2 cellular contexts compared by ENCODE assay signal in the genomic region with DNA sequence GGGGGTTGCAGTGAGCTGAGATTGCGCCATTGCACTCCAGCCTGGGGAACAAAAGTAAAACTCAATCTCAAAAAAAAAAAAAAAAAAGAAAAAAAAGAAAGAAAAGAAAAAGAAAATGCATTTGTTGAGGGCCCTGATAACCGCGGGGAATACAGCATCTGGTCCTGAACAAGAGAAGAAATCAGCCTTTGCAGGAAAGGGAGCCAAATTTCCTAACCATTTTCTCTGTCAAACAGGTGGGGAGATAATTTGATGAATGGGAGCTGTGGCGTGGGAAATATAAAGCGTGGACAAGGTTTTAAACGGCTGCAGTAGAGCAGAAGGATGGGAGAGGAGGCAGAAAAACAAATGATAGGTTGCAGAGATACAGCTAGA.
TF ChIP-seq lines count a peak whose summit lies in the region.

No MANE protein-coding gene starts in this region.

TF ChIP-seq in SK-N-SH, 30 proteins besides CTCF, POLR2A, EP300 and RAD21 (continued from another document):
- TF ChIP-seq EZH2phosphoT487 (IDR thresholded peaks at IDR 0.05; ENCODE audit: borderline replicate concordance, low read depth) (no peak), POLR2AphosphoS5 (IDR thresholded peaks at IDR 0.05; ENCODE audit: low read depth, low read length) (no peak), SMC3 (IDR thresholded peaks at IDR 0.05; ENCODE audit: low read depth, low read length) (no peak)
- TF ChIP-seq, protein P1, sequence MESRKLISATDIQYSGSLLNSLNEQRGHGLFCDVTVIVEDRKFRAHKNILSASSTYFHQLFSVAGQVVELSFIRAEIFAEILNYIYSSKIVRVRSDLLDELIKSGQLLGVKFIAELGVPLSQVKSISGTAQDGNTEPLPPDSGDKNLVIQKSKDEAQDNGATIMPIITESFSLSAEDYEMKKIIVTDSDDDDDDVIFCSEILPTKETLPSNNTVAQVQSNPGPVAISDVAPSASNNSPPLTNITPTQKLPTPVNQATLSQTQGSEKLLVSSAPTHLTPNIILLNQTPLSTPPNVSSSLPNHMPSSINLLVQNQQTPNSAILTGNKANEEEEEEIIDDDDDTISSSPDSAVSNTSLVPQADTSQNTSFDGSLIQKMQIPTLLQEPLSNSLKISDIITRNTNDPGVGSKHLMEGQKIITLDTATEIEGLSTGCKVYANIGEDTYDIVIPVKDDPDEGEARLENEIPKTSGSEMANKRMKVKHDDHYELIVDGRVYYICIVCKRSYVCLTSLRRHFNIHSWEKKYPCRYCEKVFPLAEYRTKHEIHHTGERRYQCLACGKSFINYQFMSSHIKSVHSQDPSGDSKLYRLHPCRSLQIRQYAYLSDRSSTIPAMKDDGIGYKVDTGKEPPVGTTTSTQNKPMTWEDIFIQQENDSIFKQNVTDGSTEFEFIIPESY (IDR thresholded peaks at IDR 0.05; ENCODE audit: borderline replicate concordance, low read depth): no peak

TF ChIP-seq in SK-N-SH treated with all-trans-retinoic acid at 6 μM for 48 hours, 23 proteins besides CTCF, POLR2A, EP300 and RAD21 (continued from another document):
- TF ChIP-seq, protein P2, sequence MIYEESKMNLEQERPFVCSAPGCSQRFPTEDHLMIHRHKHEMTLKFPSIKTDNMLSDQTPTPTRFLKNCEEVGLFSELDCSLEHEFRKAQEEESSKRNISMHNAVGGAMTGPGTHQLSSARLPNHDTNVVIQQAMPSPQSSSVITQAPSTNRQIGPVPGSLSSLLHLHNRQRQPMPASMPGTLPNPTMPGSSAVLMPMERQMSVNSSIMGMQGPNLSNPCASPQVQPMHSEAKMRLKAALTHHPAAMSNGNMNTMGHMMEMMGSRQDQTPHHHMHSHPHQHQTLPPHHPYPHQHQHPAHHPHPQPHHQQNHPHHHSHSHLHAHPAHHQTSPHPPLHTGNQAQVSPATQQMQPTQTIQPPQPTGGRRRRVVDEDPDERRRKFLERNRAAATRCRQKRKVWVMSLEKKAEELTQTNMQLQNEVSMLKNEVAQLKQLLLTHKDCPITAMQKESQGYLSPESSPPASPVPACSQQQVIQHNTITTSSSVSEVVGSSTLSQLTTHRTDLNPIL (CRISPR knock-in tag; IDR thresholded peaks at IDR 0.05; ENCODE audit: low read depth): no peak
TF ChIP-seq in SK-N-SH treated with all-trans-retinoic acid at 6 μM for 48 hours: peak in this region for 0.
